ENCODE assay signal across 11 cellular contexts in the genomic region with DNA sequence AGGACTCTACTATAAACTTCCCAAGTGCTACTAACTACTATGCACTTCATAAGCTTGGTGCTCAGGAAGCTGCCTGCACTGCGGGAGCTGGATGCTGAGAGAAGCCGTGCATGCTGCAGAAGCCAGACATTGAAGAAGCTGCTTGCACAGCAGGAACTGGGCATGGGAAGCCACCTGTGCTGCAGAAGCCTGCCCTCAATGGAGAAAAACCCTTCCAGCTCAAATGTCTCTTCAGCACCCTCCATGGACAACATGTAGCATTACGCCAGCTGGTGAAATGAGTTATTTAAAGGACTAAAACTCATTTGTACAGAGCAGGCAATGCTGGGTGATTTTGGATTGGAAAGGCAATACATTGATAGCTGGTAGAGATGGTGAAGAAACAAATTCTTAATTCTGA.
A peak's percentile ranks its signal among the peaks of the same experiment; 100 is the strongest.
DNase-seq lines count a peak whose midpoint lies in the region; ATAC-seq and TF ChIP-seq lines count a peak whose summit lies in the region.
"Had no signal": no experiment of that assay in that cellular context is flagged by ENCODE, and none has a peak within 500 bp of the region (broad histone marks: within the 10 kb centered on the region; RNA-seq: fewer than 3 reads in every experiment).

No MANE protein-coding gene starts in this region.

- no peak for TF ChIP-seq POLR2A in heart left ventricle (IDR thresholded peaks at IDR 0.05)

- H3K36me3 Mint-ChIP-seq in type B pancreatic cell = no peaks in the 10 kb centered on the region

- peak in 3 of 4 donors; percentile 33 to 55 (median 39) for ATAC-seq in heart left ventricle
- no peak for ATAC-seq in GM19395 (IDR thresholded peaks at IDR 0.05; ENCODE audit: unreplicated experiment)
- ATAC-seq in HG02642 (IDR thresholded peaks at IDR 0.05; ENCODE audit: poor library complexity, unreplicated experiment) = no peak

- H3K27ac ChIP-seq in heart left ventricle = no peak overlapping the region
- H3K27ac ChIP-seq in right atrium auricular region = no peak overlapping the region
- H3K27ac ChIP-seq: neutrophil had no signal

- H3K27ac Mint-ChIP-seq in type B pancreatic cell = no peak overlapping the region
- H3K27ac Mint-ChIP-seq: CD4-positive, alpha-beta T cell; dendritic cell treated with granulocyte-macrophage colony-stimulating factor and Interleukin-4, amounts not matched to agents 40 ng/mL and 50 ng/mL, for 4 days had no signal

- H3K4me3 Mint-ChIP-seq in type B pancreatic cell = no peak overlapping the region
- H3K4me3 Mint-ChIP-seq: CD4-positive, alpha-beta T cell; dendritic cell treated with granulocyte-macrophage colony-stimulating factor and Interleukin-4, amounts not matched to agents 40 ng/mL and 50 ng/mL, for 4 days had no signal

- no peaks in the 10 kb centered on the region for H3K27me3 Mint-ChIP-seq in type B pancreatic cell
- H3K27me3 Mint-ChIP-seq: CD4-positive, alpha-beta T cell; dendritic cell treated with granulocyte-macrophage colony-stimulating factor and Interleukin-4, amounts not matched to agents 40 ng/mL and 50 ng/mL, for 4 days had no signal

- H3K4me1 Mint-ChIP-seq in type B pancreatic cell (ENCODE audit: unreplicated experiment) = no peaks in the 10 kb centered on the region

- H3K4me3 ChIP-seq in heart left ventricle = no peak overlapping the region
- no peak overlapping the region for H3K4me3 ChIP-seq in right atrium auricular region

- in situ Hi-C loops in T47D (cut with HindIII; ENCODE audit: low pct_unique_long_range_greater_than_20kb, low sequenced_read_pairs) = no loop called here

- intact Hi-C loops in heart left ventricle (cut with DNase I) = loop anchor here in 3 of 10 donors (5.0 to 10.0 kb wide), 3 partner anchors 116 to 224 kb away; no protein-coding TSS in a partner anchor

- H3K27me3 ChIP-seq in heart left ventricle (no peaks in the 10 kb centered on the region), right atrium auricular region (no peaks in the 10 kb centered on the region)
- H3K27me3 ChIP-seq: neutrophil had no signal

- H3K9me3 ChIP-seq in heart left ventricle (no peaks in the 10 kb centered on the region), right atrium auricular region (no peaks in the 10 kb centered on the region)
- H3K9me3 ChIP-seq: neutrophil had no signal

- H3K4me1 ChIP-seq in heart left ventricle = peaks cover 0 to 3% (median 0%) of the 10 kb centered on the region in 12 donors
- no peaks in the 10 kb centered on the region for H3K4me1 ChIP-seq in right atrium auricular region

- 56 to 69% (median 61%) methylated on average over 3 of the region's 3 CpGs for WGBS in heart left ventricle, 4 donors

- no peaks in the 10 kb centered on the region for H3K36me3 ChIP-seq in heart left ventricle
- no peaks in the 10 kb centered on the region for H3K36me3 ChIP-seq in right atrium auricular region
- H3K36me3 ChIP-seq: neutrophil had no signal

- DNase-seq in heart left ventricle = no peak
- DNase-seq in right atrium auricular region (ENCODE audit: low spot score) = no peak
- peak; percentile 62 for DNase-seq in NCI-H1694 treated with DMSO at 0.1 percent for 48 hours (lab: John Stamatoyannopoulos, UW)
- DNase-seq in T47D (ENCODE audit: low read depth in 1 of 2, low spot score in 1 of 2) = peak; percentile 66 to 87
- DNase-seq in type B pancreatic cell (ENCODE audit: extremely low spot score, unreplicated experiment) = no peak
- DNase-seq in NCI-H2107 (lab: John Stamatoyannopoulos, UW) = no peak
- DNase-seq: CD4-positive, alpha-beta T cell had no signal

- TF ChIP-seq CTCF in heart left ventricle (IDR thresholded peaks at IDR 0.05) = peak in 7 of 12 donors; percentile 6 to 38 (median 17)
- TF ChIP-seq CTCF in right atrium auricular region (IDR thresholded peaks at IDR 0.05) = peak in 1 of 2 donors; percentile 40
- TF ChIP-seq CTCF in type B pancreatic cell (conservative IDR thresholded peaks at IDR 0.05) = peak; percentile 52

- no peaks in the 10 kb centered on the region for H3K9me3 Mint-ChIP-seq in type B pancreatic cell
- H3K9me3 Mint-ChIP-seq: CD4-positive, alpha-beta T cell; dendritic cell treated with granulocyte-macrophage colony-stimulating factor and Interleukin-4, amounts not matched to agents 40 ng/mL and 50 ng/mL, for 4 days had no signal

Comparison
In these comparisons a context has a peak if more than half of its experiments do, and no peak if none do; other contexts are left out.
1. ATAC-seq: peak in heart left ventricle (3 of 4); none in GM19395 (single experiment) and HG02642 (single experiment).
2. DNase-seq: peak in NCI-H1694 treated with DMSO at 0.1 percent for 48 hours (single experiment) and T47D (2 of 2); none in heart left ventricle (0 of 5), right atrium auricular region (single experiment), type B pancreatic cell (single experiment) and NCI-H2107 (single experiment).